ENCODE assay signal across 13 cellular contexts in genomic region chr2:30253873-30254691, GRCh38. TPM values are rescaled to one million over a fixed set of nuclear protein-coding genes. Genes with fewer than 3 reads are reported as not detected.
DNase-seq lines count a peak whose midpoint lies in the region; ATAC-seq and TF ChIP-seq lines count a peak whose summit lies in the region.
"Had no signal": no experiment of that assay in that cellular context is flagged by ENCODE, and none has a peak within 500 bp of the region (broad histone marks: within the 10 kb centered on the region; RNA-seq: fewer than 3 reads in every experiment).

No MANE protein-coding gene starts in this region.

- H4K8ac ChIP-seq in IMR-90 (ENCODE audit: low read depth in 2 of 2, low read length in 2 of 2), result peak overlapping the region; percentile 41 to 43; a peak in 3 of 4 replicates

- H3K4ac ChIP-seq in IMR-90 (ENCODE audit: low read depth, low read length), result peak overlapping the region; percentile 28; the same call in 1 of the 2 replicates

- 0 out of 2 replicates have a peak overlapping the region, but pooled peaks have one; percentile 14 for H3K23ac ChIP-seq in IMR-90 (ENCODE audit: low read depth, low read length)

- H3K79me1 ChIP-seq in IMR-90 (ENCODE audit: low read depth in 1 of 2, low read length in 2 of 2), result peaks cover 41 to 94% of the 10 kb centered on the region in 2 experiments

- TF ChIP-seq EP300 in sigmoid colon (IDR thresholded peaks at IDR 0.05), result no peak

- CTCF ChIA-PET in CD4-positive, alpha-beta memory T cell (lab: Charles Lee; ENCODE audit: partially characterized antibody), result interaction anchor here (1.4 to 9.0 kb wide), 7 partner anchors 9 to 457 kb away, joined by 3 to 65 read pairs (median 8); no protein-coding TSS in a partner anchor
- CTCF ChIA-PET in IMR-90 (lab: Yijun Ruan, JAX), result interaction anchor here (1.2 kb wide), 1 partner anchor 15 kb away, joined by 9 read pairs; no protein-coding TSS in a partner anchor

- peaks cover 47 to 77% of the 10 kb centered on the region in 2 donors for H3K36me3 Mint-ChIP-seq in CD4-positive, alpha-beta memory T cell
- H3K36me3 Mint-ChIP-seq in central memory CD8-positive, alpha-beta T cell (ENCODE audit: insufficient read depth), result peaks cover 52% of the 10 kb centered on the region
- peaks cover 19% of the 10 kb centered on the region for H3K36me3 Mint-ChIP-seq in natural killer cell treated with Interleukin-12 subunit alpha and Interleukin-12 subunit beta and Interleukin-15 and Interleukin-18, amount 100 ng/mL, for 72 hours

- TF ChIP-seq POLR2A in IMR-90 (IDR thresholded peaks at IDR 0.05; ENCODE audit: low read depth, low read length) (no peak), sigmoid colon (IDR thresholded peaks at IDR 0.05) (no peak)

- intact Hi-C loops in CD4-positive, alpha-beta memory T cell (cut with micrococcal nuclease), result loop anchor here (2.0 kb wide), 1 partner anchor 21 kb away; no protein-coding TSS in a partner anchor
- intact Hi-C loops in IMR-90 (cut with micrococcal nuclease) (loop anchor here (2.0 kb wide), 1 partner anchor 47 kb away; no protein-coding TSS in a partner anchor), sigmoid colon (cut with DNase I) (no loop called here)

- no peak overlapping the region for H2AK9ac ChIP-seq in IMR-90 (replicated peaks; ENCODE audit: low read depth, low read length, poor library complexity)

- TF ChIP-seq RAD21 in IMR-90 (IDR thresholded peaks at IDR 0.05; ENCODE audit: low read length), result no peak

- no peak overlapping the region; the same call in 2 of the 3 replicates for H2BK15ac ChIP-seq in IMR-90 (ENCODE audit: low read depth, low read length)

- peak overlapping the region; percentile 41 for H3K27ac ChIP-seq in CD4-positive, alpha-beta memory T cell (ENCODE audit: low read depth, low read length)
- H3K27ac ChIP-seq in IMR-90 (ENCODE audit: insufficient read depth, low read length), result peak overlapping the region; percentile 78
- H3K27ac ChIP-seq in sigmoid colon, result peak overlapping the region in 2 of 4 donors; percentile 66 to 68

- H2AFZ ChIP-seq in IMR-90 (replicated peaks; ENCODE audit: low read length, poor library complexity), result no peak overlapping the region

- H3K56ac ChIP-seq in IMR-90 (ENCODE audit: extremely low read depth, insufficient read depth, low read length), result no peak overlapping the region

- no peaks in the 10 kb centered on the region for H3K27me3 ChIP-seq in CD4-positive, alpha-beta memory T cell (ENCODE audit: insufficient read depth, low read length)
- H3K27me3 ChIP-seq in IMR-90 (ENCODE audit: control insufficient read depth, insufficient read depth, low read length), result no peaks in the 10 kb centered on the region
- H3K27me3 ChIP-seq in sigmoid colon, result no peaks in the 10 kb centered on the region
- H3K27me3 ChIP-seq: dorsolateral prefrontal cortex, gastrocnemius medialis had no signal

- H3K9me3 Mint-ChIP-seq in CD4-positive, alpha-beta memory T cell, result peaks cover 0 to 2% (median 0%) of the 10 kb centered on the region in 8 donors
- H3K9me3 Mint-ChIP-seq in central memory CD8-positive, alpha-beta T cell, result no peaks in the 10 kb centered on the region
- no peaks in the 10 kb centered on the region for H3K9me3 Mint-ChIP-seq in natural killer cell treated with Interleukin-12 subunit alpha and Interleukin-12 subunit beta and Interleukin-15 and Interleukin-18, amount 100 ng/mL, for 72 hours

- H3K4me3 Mint-ChIP-seq in CD4-positive, alpha-beta memory T cell, result peak overlapping the region in 6 of 8 donors; percentile 14 to 76 (median 60)
- no peak overlapping the region for H3K4me3 Mint-ChIP-seq in central memory CD8-positive, alpha-beta T cell
- peak overlapping the region; percentile 67 for H3K4me3 Mint-ChIP-seq in natural killer cell treated with Interleukin-12 subunit alpha and Interleukin-12 subunit beta and Interleukin-15 and Interleukin-18, amount 100 ng/mL, for 72 hours

- dilution Hi-C loops in IMR-90 (cut with HindIII; ENCODE audit: low sequenced_read_pairs, unreplicated experiment), result no loop called here

- BruUV-seq in IMR-90 (replicated peaks; lab: Mats Ljungman, UMichigan), result no TSS peak

- peak overlapping the region; percentile 41; the same call in 1 of the 2 replicates for H3K14ac ChIP-seq in IMR-90 (replicated peaks; ENCODE audit: low read depth, low read length)

- peak overlapping the region; percentile 21; the same call in 1 of the 2 replicates for H2BK120ac ChIP-seq in IMR-90 (ENCODE audit: low read depth, low read length)

- in situ Hi-C loops in IMR-90 (cut with MboI; ENCODE audit: low sequenced_read_pairs), result no loop called here

- peak overlapping the region; percentile 27 for H3K18ac ChIP-seq in IMR-90 (ENCODE audit: low read depth, low read length)

- peak overlapping the region; percentile 62; the same call in 1 of the 2 replicates for H4K91ac ChIP-seq in IMR-90 (ENCODE audit: insufficient read depth, low read depth, low read length)

- peaks cover 32% of the 10 kb centered on the region for H3K36me3 ChIP-seq in CD4-positive, alpha-beta memory T cell (ENCODE audit: insufficient read depth, low read length)
- H3K36me3 ChIP-seq in IMR-90 (ENCODE audit: control insufficient read depth, insufficient read depth, low read length) (peaks cover 80% of the 10 kb centered on the region), sigmoid colon (peaks cover 0 to 22% (median 11%) of the 10 kb centered on the region in 4 donors)
- H3K36me3 ChIP-seq: gastrocnemius medialis had no signal

- peak overlapping the region; percentile 72 to 97 (median 93) for H3K27ac Mint-ChIP-seq in CD4-positive, alpha-beta memory T cell
- peak overlapping the region; percentile 86 for H3K27ac Mint-ChIP-seq in central memory CD8-positive, alpha-beta T cell (ENCODE audit: low read depth)
- H3K27ac Mint-ChIP-seq in natural killer cell treated with Interleukin-12 subunit alpha and Interleukin-12 subunit beta and Interleukin-15 and Interleukin-18, amount 100 ng/mL, for 72 hours, result peak overlapping the region; percentile 80 to 98

- no peak for TF ChIP-seq CTCF in IMR-90 (conservative IDR thresholded peaks at IDR 0.05; ENCODE audit: low read depth, low read length)
- no peak for TF ChIP-seq CTCF in sigmoid colon (IDR thresholded peaks at IDR 0.05)
- TF ChIP-seq CTCF in GM20000 (IDR thresholded peaks at IDR 0.05; ENCODE audit: extremely low read depth, missing control alignments), result no peak

- no peaks in the 10 kb centered on the region for H3K9me3 ChIP-seq in CD4-positive, alpha-beta memory T cell (ENCODE audit: control insufficient read depth in 1 of 2, low read length in 2 of 2)
- H3K9me3 ChIP-seq in IMR-90 (ENCODE audit: control insufficient read depth, insufficient read depth, low read length) (no peaks in the 10 kb centered on the region), sigmoid colon (no peaks in the 10 kb centered on the region)
- H3K9me3 ChIP-seq: gastrocnemius medialis had no signal

- H2BK5ac ChIP-seq in IMR-90 (ENCODE audit: low read depth, low read length, poor library complexity, severe bottlenecking), result peak overlapping the region; percentile 89

- H3K4me1 Mint-ChIP-seq in CD4-positive, alpha-beta memory T cell, result peaks cover 62 to 99% (median 86%) of the 10 kb centered on the region in 4 donors
- peaks cover 91% of the 10 kb centered on the region for H3K4me1 Mint-ChIP-seq in central memory CD8-positive, alpha-beta T cell
- H3K4me1 Mint-ChIP-seq in natural killer cell treated with Interleukin-12 subunit alpha and Interleukin-12 subunit beta and Interleukin-15 and Interleukin-18, amount 100 ng/mL, for 72 hours (ENCODE audit: low read depth in 2 of 2), result peaks cover 63 to 72% of the 10 kb centered on the region in 2 donors

- no peak overlapping the region for H3K4me3 ChIP-seq in CD4-positive, alpha-beta memory T cell (ENCODE audit: low read length in 2 of 2)
- H3K4me3 ChIP-seq in IMR-90 (ENCODE audit: insufficient read depth, low read depth, low read length), result no peak overlapping the region
- no peak overlapping the region for H3K4me3 ChIP-seq in sigmoid colon
- H3K4me3 ChIP-seq: dorsolateral prefrontal cortex, gastrocnemius medialis had no signal

- peak overlapping the region; percentile 32; the same call in 1 of the 2 replicates for H2BK20ac ChIP-seq in IMR-90 (ENCODE audit: low read depth, low read length)

- WGBS in IMR-90 (ENCODE audit: extremely low coverage in 2 of 2, insufficient read length in 1 of 2), 2 experiments, result 100% methylated on average over 1 of the region's 9 CpGs; no CpG with 5 or more reads in 1 of the 2 experiments
- 83 to 86% methylated on average over 9 of the region's 9 CpGs for WGBS in sigmoid colon, 2 donors

- peaks cover 98% of the 10 kb centered on the region for H3K4me1 ChIP-seq in CD4-positive, alpha-beta memory T cell (ENCODE audit: insufficient read depth, low read length)
- H3K4me1 ChIP-seq in IMR-90 (ENCODE audit: control insufficient read depth, insufficient read depth, low read length), result peaks cover 52% of the 10 kb centered on the region
- peaks cover 0 to 65% (median 38%) of the 10 kb centered on the region in 4 donors for H3K4me1 ChIP-seq in sigmoid colon

- peaks cover 51% of the 10 kb centered on the region for H3K9me1 ChIP-seq in IMR-90 (ENCODE audit: insufficient read depth, low read length)

- H3K27me3 Mint-ChIP-seq in CD4-positive, alpha-beta memory T cell, result no peaks in the 10 kb centered on the region
- H3K27me3 Mint-ChIP-seq in central memory CD8-positive, alpha-beta T cell, result no peaks in the 10 kb centered on the region
- no peaks in the 10 kb centered on the region for H3K27me3 Mint-ChIP-seq in natural killer cell treated with Interleukin-12 subunit alpha and Interleukin-12 subunit beta and Interleukin-15 and Interleukin-18, amount 100 ng/mL, for 72 hours

- H3K9ac ChIP-seq in IMR-90 (ENCODE audit: low read depth, low read length), result peak overlapping the region; percentile 56; the same call in 1 of the 2 replicates

- ATAC-seq in IMR-90 (ENCODE audit: low read depth), result no peak
- no peak for ATAC-seq in central memory CD8-positive, alpha-beta T cell (replicated peaks; ENCODE audit: extremely low read depth, poor library complexity, severe bottlenecking)
- ATAC-seq in natural killer cell treated with Interleukin-12 subunit alpha and Interleukin-12 subunit beta and Interleukin-15 and Interleukin-18, amount 100 ng/mL, for 72 hours, result no peak

- DNase-seq in CD4-positive, alpha-beta memory T cell, result no peak
- DNase-seq in IMR-90 (no peak), sigmoid colon (no peak), NCI-H510A treated with DMSO at 0.1 percent for 48 hours (lab: John Stamatoyannopoulos, UW) (no peak), GM20000 (ENCODE audit: low spot score) (no peak), SIG-M5 treated with dmso at 0.1 percent for 504 hours (lab: John Stamatoyannopoulos, UW; ENCODE audit: unreplicated experiment) (no peak)
- DNase-seq in central memory CD8-positive, alpha-beta T cell (ENCODE audit: low spot score in 2 of 2), result no peak
- DNase-seq in natural killer cell treated with Interleukin-12 subunit alpha and Interleukin-12 subunit beta and Interleukin-15 and Interleukin-18, amount 100 ng/mL, for 72 hours (ENCODE audit: low spot score), result no peak
- DNase-seq: dorsolateral prefrontal cortex; gastrocnemius medialis; NCI-H1092; NCI-H526; stimulated activated CD4-positive, alpha-beta T cell treated with anti-CD3 and anti-CD28 coated beads, Interleukin-4, amount 100 ng/mL, for 24 hours had no signal

- POLR2A ChIA-PET in CD4-positive, alpha-beta memory T cell (lab: Charles Lee; ENCODE audit: partially characterized antibody), result interaction anchor here (1.4 to 21.5 kb wide), 5 partner anchors 8 to 44 kb away, joined by 5 to 435 read pairs (median 18); partner anchors contain the start of gene LBH
- POLR2A ChIA-PET in IMR-90 (lab: Charles Lee; ENCODE audit: unreplicated experiment), result no interaction called here

- H2AK5ac ChIP-seq in IMR-90 (ENCODE audit: low read depth, low read length), result peak overlapping the region; percentile 32

- H4K20me1 ChIP-seq in IMR-90 (ENCODE audit: insufficient read depth, low read length), result peaks cover 98% of the 10 kb centered on the region

- H3K4me2 ChIP-seq in IMR-90 (ENCODE audit: low read depth, low read length), result no peak overlapping the region; the same call in 1 of the 2 replicates

- H4K5ac ChIP-seq in IMR-90 (ENCODE audit: low read depth, low read length), result peak overlapping the region; percentile 49

RNA-seq across cellular contexts. Expression of gene LBH, which starts 22.7 kb away (rescaled TPM):
- total RNA-seq in CD4-positive, alpha-beta memory T cell, result 100 to 1,000 TPM; 335 to 364 TPM
- polyA plus RNA-seq in CD4-positive, alpha-beta memory T cell, result 100 to 1,000 TPM; 119 to 136 TPM
- total RNA-seq in IMR-90 (2012; rRNA removed), result 155 and 158 TPM in 2 replicates
- 163 and 202 TPM in 2 replicates for polyA plus RNA-seq in IMR-90 (2012; rRNA removed)
- 108 and 247 TPM in 2 replicates for polyA plus RNA-seq in IMR-90 (2012; cell fraction: cytosol; rRNA removed)
- 92.9 and 150 TPM in 2 replicates for polyA plus RNA-seq in IMR-90 (2012; cell fraction: nucleus; rRNA removed; ENCODE audit: low replicate concordance)
- 1,000 to 10,000 TPM in 1 of 2 donors, 100 to 1,000 TPM in 1; 206 to 1,155 TPM for total RNA-seq in natural killer cell treated with Interleukin-12 subunit alpha and Interleukin-12 subunit beta and Interleukin-15 and Interleukin-18, amount 100 ng/mL, for 72 hours
- total RNA-seq in sigmoid colon, result 10 to 100 TPM; 11.4 to 25.0 (median 22.2) TPM
- polyA plus RNA-seq in sigmoid colon, result 10 to 100 TPM in 1 of 3 donors, 1 to 10 TPM in 2; 4.2 to 51.8 (median 5.3) TPM
